In genomic region chr10:23345861-23346260, GRCh38 we compare ENCODE assay signal across 10 cellular contexts. TPM values are rescaled to one million over a fixed set of nuclear protein-coding genes. Genes with fewer than 3 reads are reported as not detected.
DNase-seq lines count a peak whose midpoint lies in the region; ATAC-seq lines count a peak whose summit lies in the region.
"Had no signal": no experiment of that assay in that cellular context is flagged by ENCODE, and none has a peak within 500 bp of the region (broad histone marks: within the 10 kb centered on the region; RNA-seq: fewer than 3 reads in every experiment).

No MANE protein-coding gene starts in this region.

- DNase-seq in NOMO-1 treated with DMSO at 0.1 percent for 48 hours (lab: John Stamatoyannopoulos, UW; ENCODE audit: unreplicated experiment), result peak; percentile 20
- no peak for DNase-seq in NOMO-1 treated with dmso at 0.1 percent for 144 hours (lab: John Stamatoyannopoulos, UW; ENCODE audit: unreplicated experiment)
- DNase-seq in NCI-H526 (lab: John Stamatoyannopoulos, UW), result peak; percentile 47 to 54
- peak; percentile 52 for DNase-seq in epidermal melanocyte (ENCODE audit: insufficient read length, low spot score)
- DNase-seq in sciatic nerve (ENCODE audit: low spot score), result no peak
- no peak for DNase-seq in retina
- DNase-seq: NCI-H2081, WERI-Rb-1 had no signal

- ATAC-seq in sciatic nerve (peak; percentile 55), HG02678 (IDR thresholded peaks at IDR 0.05; ENCODE audit: unreplicated experiment) (no peak), HG02973 (IDR thresholded peaks at IDR 0.05; ENCODE audit: unreplicated experiment) (no peak)

- intact Hi-C loops in sciatic nerve (cut with DNase I), result loop anchor here (5.0 kb wide), 1 partner anchor 91 kb away; the partner anchor contains the start of gene OTUD1

RNA-seq across cellular contexts. Expression of gene C10orf67, which starts 1.3 kb away (rescaled TPM):
- 1.2 TPM for total RNA-seq in sciatic nerve

Comparison
In these comparisons a context has a peak if more than half of its experiments do, and no peak if none do; other contexts are left out.
1. DNase-seq: peak in NOMO-1 treated with DMSO at 0.1 percent for 48 hours (single experiment), NCI-H526 (2 of 2) and epidermal melanocyte (single experiment); none in NOMO-1 treated with dmso at 0.1 percent for 144 hours (single experiment), sciatic nerve (single experiment) and retina (single experiment).